28 cellular contexts compared by ENCODE assay signal in the genomic region with DNA sequence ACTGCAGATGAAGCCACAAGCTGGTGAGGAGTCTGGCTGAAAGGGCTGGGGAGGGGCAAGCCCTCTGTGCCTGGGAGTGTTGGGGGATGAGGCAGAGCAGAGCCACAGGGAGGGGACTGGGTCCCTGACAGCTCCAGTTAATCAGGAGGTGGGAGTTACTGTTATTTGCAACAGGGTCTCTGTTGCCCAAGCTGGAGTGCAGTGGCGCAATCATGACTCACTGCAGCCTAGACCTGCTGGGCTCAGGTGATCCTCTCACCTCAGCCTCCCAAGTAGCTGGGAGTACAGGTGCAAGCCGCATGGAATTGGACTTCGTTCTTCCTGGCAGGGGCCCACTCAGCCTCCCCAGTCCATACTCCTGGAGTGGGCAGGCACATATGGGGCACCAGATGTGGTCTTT. TPM values are rescaled to one million over a fixed set of nuclear protein-coding genes. Genes with fewer than 3 reads are reported as not detected.
DNase-seq lines count a peak whose midpoint lies in the region; ATAC-seq and TF ChIP-seq lines count a peak whose summit lies in the region.
"Had no signal": no experiment of that assay in that cellular context is flagged by ENCODE, and none has a peak within 500 bp of the region (broad histone marks: within the 10 kb centered on the region; RNA-seq: fewer than 3 reads in every experiment).

No MANE protein-coding gene starts in this region.

- POLR2A ChIA-PET in CD4-positive, alpha-beta T cell (lab: Charles Lee), result no interaction called here

- no peak overlapping the region for H2BK5ac ChIP-seq in mesendoderm (ENCODE audit: low read length)

- no peak overlapping the region for H4K8ac ChIP-seq in mesendoderm (ENCODE audit: low read depth, low read length)

- no peak overlapping the region for H3K27ac Mint-ChIP-seq in chondrocyte (ENCODE audit: unreplicated experiment)
- H3K27ac Mint-ChIP-seq in CD4-positive, alpha-beta T cell, result no peak overlapping the region
- H3K27ac Mint-ChIP-seq: CD4-positive, alpha-beta memory T cell had no signal

- ATAC-seq in HG03095 (IDR thresholded peaks at IDR 0.05; ENCODE audit: unreplicated experiment), result no peak
- ATAC-seq in CD4-positive, alpha-beta T cell (ENCODE audit: poor library complexity), result no peak
- ATAC-seq: K562 had no signal

- H3K9me3 ChIP-seq in osteoblast (ENCODE audit: low read depth, low read length), result no peaks in the 10 kb centered on the region
- H3K9me3 ChIP-seq in CD4-positive, alpha-beta T cell (ENCODE audit: control insufficient read depth, low read length), result no peaks in the 10 kb centered on the region
- H3K9me3 ChIP-seq: BLaER1 treated with 17β-estradiol and CSF1 and Interleukin-3, amounts not matched to agents 10 nM and 100 nM had no signal

- no peak overlapping the region for H3K23ac ChIP-seq in mesendoderm (ENCODE audit: low read length)

- H2BK120ac ChIP-seq in mesendoderm (ENCODE audit: low read depth, low read length), result no peak overlapping the region

- H3K36me3 Mint-ChIP-seq in chondrocyte (ENCODE audit: low read depth), result no peaks in the 10 kb centered on the region
- H3K36me3 Mint-ChIP-seq in CD4-positive, alpha-beta T cell (ENCODE audit: low read depth), result no peaks in the 10 kb centered on the region
- H3K36me3 Mint-ChIP-seq: CD4-positive, alpha-beta memory T cell had no signal

- TF ChIP-seq CTCF in NB4 (IDR thresholded peaks at IDR 0.05; ENCODE audit: low read depth, low read length) (no peak), chondrocyte (IDR thresholded peaks at IDR 0.05) (no peak), osteoblast (IDR thresholded peaks at IDR 0.05; ENCODE audit: extremely low read depth, low read depth, low read length) (no peak)
- TF ChIP-seq CTCF in CD4-positive, alpha-beta T cell (IDR thresholded peaks at IDR 0.05), result no peak

- no peak overlapping the region for H3K4ac ChIP-seq in mesendoderm (ENCODE audit: low read depth, low read length)

- H3K4me1 ChIP-seq in osteoblast (ENCODE audit: insufficient read depth, low read length), result no peaks in the 10 kb centered on the region
- H3K4me1 ChIP-seq in mesendoderm (ENCODE audit: control insufficient read depth, low read depth, low read length), result peaks cover 4% of the 10 kb centered on the region

- peaks cover 11% of the 10 kb centered on the region for H3K27me3 ChIP-seq in osteoblast (ENCODE audit: insufficient read depth, low read length)
- H3K27me3 ChIP-seq in CD4-positive, alpha-beta T cell (ENCODE audit: control insufficient read depth, insufficient read depth, low read length), result no peaks in the 10 kb centered on the region
- peaks cover 16% of the 10 kb centered on the region for H3K27me3 ChIP-seq in mesendoderm (ENCODE audit: insufficient read depth, low read length, poor library complexity)
- H3K27me3 ChIP-seq: BLaER1 treated with 17β-estradiol and CSF1 and Interleukin-3, amounts not matched to agents 10 nM and 100 nM had no signal

- no peaks in the 10 kb centered on the region for H3K4me1 Mint-ChIP-seq in chondrocyte (ENCODE audit: low read depth)
- H3K4me1 Mint-ChIP-seq in CD4-positive, alpha-beta T cell (ENCODE audit: low read depth), result peaks cover 5% of the 10 kb centered on the region

- no peak overlapping the region for H3K4me2 ChIP-seq in osteoblast (ENCODE audit: insufficient read depth, low read length)
- H3K4me2 ChIP-seq in mesendoderm (ENCODE audit: low read length), result no peak overlapping the region
- H3K4me2 ChIP-seq: BLaER1 treated with 17β-estradiol and CSF1 and Interleukin-3, amounts not matched to agents 10 nM and 100 nM had no signal

- CTCF ChIA-PET in CD4-positive, alpha-beta T cell (lab: Charles Lee), result no interaction called here

- H3K9me3 Mint-ChIP-seq in chondrocyte (ENCODE audit: low read depth), result no peaks in the 10 kb centered on the region
- H3K9me3 Mint-ChIP-seq in CD4-positive, alpha-beta T cell, result no peaks in the 10 kb centered on the region
- H3K9me3 Mint-ChIP-seq: CD4-positive, alpha-beta memory T cell had no signal

- H3K56ac ChIP-seq in mesendoderm (ENCODE audit: low read length), result no peak overlapping the region

- H3K79me2 ChIP-seq in osteoblast (ENCODE audit: insufficient read depth, low read length), result no peaks in the 10 kb centered on the region
- no peaks in the 10 kb centered on the region for H3K79me2 ChIP-seq in mesendoderm (ENCODE audit: control insufficient read depth, insufficient read depth, low read length)

- no peak overlapping the region for H2BK15ac ChIP-seq in mesendoderm (replicated peaks; ENCODE audit: low read depth)

- H4K20me1 ChIP-seq in osteoblast (ENCODE audit: insufficient read depth, low read length), result no peaks in the 10 kb centered on the region
- H4K20me1 ChIP-seq: BLaER1 treated with 17β-estradiol and CSF1 and Interleukin-3, amounts not matched to agents 10 nM and 100 nM had no signal

- H3K9ac ChIP-seq in mesendoderm (ENCODE audit: low read length), result no peak overlapping the region
- H3K9ac ChIP-seq: BLaER1 treated with 17β-estradiol and CSF1 and Interleukin-3, amounts not matched to agents 10 nM and 100 nM had no signal

- no peaks in the 10 kb centered on the region for H3K79me1 ChIP-seq in mesendoderm (ENCODE audit: low read length)

- H4K5ac ChIP-seq in mesendoderm (ENCODE audit: low read length), result no peak overlapping the region

- TF ChIP-seq POLR2A in NB4 (IDR thresholded peaks at IDR 0.05; ENCODE audit: extremely low read depth, insufficient read length), result no peak

- H3K36me3 ChIP-seq in osteoblast (ENCODE audit: insufficient read depth, low read length) (no peaks in the 10 kb centered on the region), mesendoderm (ENCODE audit: control insufficient read depth, insufficient read depth, low read length) (no peaks in the 10 kb centered on the region)
- H3K36me3 ChIP-seq: BLaER1 treated with 17β-estradiol and CSF1 and Interleukin-3, amounts not matched to agents 10 nM and 100 nM had no signal

- H2AK5ac ChIP-seq in mesendoderm (ENCODE audit: low read length), result no peak overlapping the region

- no peak overlapping the region for H3K18ac ChIP-seq in mesendoderm (ENCODE audit: low read length)

- no peak overlapping the region for H3K4me3 ChIP-seq in NB4 (ENCODE audit: low read depth, low read length)
- H3K4me3 ChIP-seq in osteoblast (ENCODE audit: insufficient read depth, low read length), result no peak overlapping the region
- no peak overlapping the region for H3K4me3 ChIP-seq in mesendoderm (ENCODE audit: low read length)
- H3K4me3 ChIP-seq: BLaER1 treated with 17β-estradiol and CSF1 and Interleukin-3, amounts not matched to agents 10 nM and 100 nM; K562 had no signal

- no peak overlapping the region for H3K4me3 Mint-ChIP-seq in chondrocyte (ENCODE audit: unreplicated experiment)
- H3K4me3 Mint-ChIP-seq in CD4-positive, alpha-beta T cell, result no peak overlapping the region
- H3K4me3 Mint-ChIP-seq: CD4-positive, alpha-beta memory T cell had no signal

- intact Hi-C loops in CD4-positive, alpha-beta T cell (cut with DNase I, micrococcal nuclease), result no loop called here

- H3K27ac ChIP-seq in osteoblast (ENCODE audit: low read depth, low read length), result no peak overlapping the region
- no peak overlapping the region for H3K27ac ChIP-seq in CD4-positive, alpha-beta T cell (ENCODE audit: low read depth, low read length)
- H3K27ac ChIP-seq in mesendoderm (ENCODE audit: low read depth, low read length), result no peak overlapping the region
- H3K27ac ChIP-seq: BLaER1 treated with 17β-estradiol and CSF1 and Interleukin-3, amounts not matched to agents 10 nM and 100 nM; RWPE1 had no signal

- DNase-seq in DMS53 (lab: John Stamatoyannopoulos, UW), result peak; percentile 39
- peak; percentile 36 for DNase-seq in NB4 (ENCODE audit: low read depth)
- peak; percentile 67 for DNase-seq in chondrocyte (ENCODE audit: low spot score)
- DNase-seq in osteoblast (ENCODE audit: insufficient read length, low spot score, missing footprints), result peak; percentile 60
- DNase-seq in CD4-positive, alpha-beta T cell, result no peak
- no peak for DNase-seq in mesendoderm
- DNase-seq: AML-193; CD4-positive, alpha-beta memory T cell; COR-L47; DND-41; GOT3; HCEC 1CT; Kasumi-1; MV-4-11; NCI-H1105 treated with DMSO at 0.1 percent for 48 hours; NCI-H146; NCI-H2029; NCI-H446 treated with DMSO at 0.1 percent for 48 hours; NCI-H526; NCI-H82; NK-92 treated with Interleukin-12 subunit alpha and Interleukin-12 subunit beta, amount 100 ng/mL, for 24 hours; SHP77 treated with DMSO at 0.1 percent for 48 hours had no signal

- WGBS in mesendoderm (ENCODE audit: extremely low coverage, insufficient coverage, low lambda C conversion rate), result no CpG with 5 or more reads among the region's 3 CpGs

- no peak overlapping the region for H2AFZ ChIP-seq in osteoblast (ENCODE audit: low read length)

- peaks cover 62% of the 10 kb centered on the region for H3K27me3 Mint-ChIP-seq in chondrocyte (ENCODE audit: low read depth)
- H3K27me3 Mint-ChIP-seq in CD4-positive, alpha-beta T cell, result peaks cover 9% of the 10 kb centered on the region

RNA-seq across cellular contexts. Expression of a gene that starts 7.7 kb away (rescaled TPM):
- 0.12 to 0.24 TPM (median 0.13 TPM) in 3 replicates for total RNA-seq in chondrocyte
- not detected in 2 replicates for total RNA-seq in osteoblast
- not detected for total RNA-seq in CD4-positive, alpha-beta T cell
- polyA plus RNA-seq in mesendoderm (2013, experiment 1 of 2), result 0.01 TPM
- 0.01 TPM for polyA plus RNA-seq in mesendoderm (2013, experiment 2 of 2)
- total RNA-seq: CD4-positive, alpha-beta memory T cell; HT-29; K562 had no signal
- polyA plus RNA-seq: CD4-positive, alpha-beta memory T cell; K562 had no signal

RNA-seq across cellular contexts. Expression of a gene that starts 16.1 kb away (rescaled TPM):
- total RNA-seq in chondrocyte, result 0.28 to 0.42 TPM in 2 of 3 replicates, not detected in the other
- under 0.01 and 0.36 TPM in 2 replicates for total RNA-seq in osteoblast
- total RNA-seq in CD4-positive, alpha-beta T cell, result not detected
- 0.04 TPM for polyA plus RNA-seq in mesendoderm (2013, experiment 1 of 2)
- 0.04 TPM for polyA plus RNA-seq in mesendoderm (2013, experiment 2 of 2)
- total RNA-seq: CD4-positive, alpha-beta memory T cell; HT-29; K562 had no signal
- polyA plus RNA-seq: CD4-positive, alpha-beta memory T cell had no signal

RNA-seq across cellular contexts. Expression of a gene that starts 56.1 kb away (rescaled TPM):
- total RNA-seq in chondrocyte (not detected in 3 replicates), osteoblast (not detected in 2 replicates)
- 10 to 100 TPM; 26.7 to 30.3 TPM for total RNA-seq in CD4-positive, alpha-beta T cell
- polyA plus RNA-seq in mesendoderm (2013, experiment 1 of 2), result 0.14 TPM
- polyA plus RNA-seq in mesendoderm (2013, experiment 2 of 2), result 0.20 TPM
- total RNA-seq: HT-29, M059J had no signal

Comparison
In these comparisons a context has a peak if more than half of its experiments do, and no peak if none do; other contexts are left out.
1. DNase-seq: peak in DMS53 (single experiment), NB4 (single experiment), chondrocyte (single experiment) and osteoblast (single experiment); none in CD4-positive, alpha-beta T cell (0 of 10) and mesendoderm (single experiment).
2. RNA of a gene that starts 56.1 kb away (total RNA-seq): 26.7 to 30.3 TPM in CD4-positive, alpha-beta T cell; not detected in chondrocyte and not detected in osteoblast; every median in the first group is over 10 times any median in the second.